23 cellular contexts compared by ENCODE assay signal in the genomic region with DNA sequence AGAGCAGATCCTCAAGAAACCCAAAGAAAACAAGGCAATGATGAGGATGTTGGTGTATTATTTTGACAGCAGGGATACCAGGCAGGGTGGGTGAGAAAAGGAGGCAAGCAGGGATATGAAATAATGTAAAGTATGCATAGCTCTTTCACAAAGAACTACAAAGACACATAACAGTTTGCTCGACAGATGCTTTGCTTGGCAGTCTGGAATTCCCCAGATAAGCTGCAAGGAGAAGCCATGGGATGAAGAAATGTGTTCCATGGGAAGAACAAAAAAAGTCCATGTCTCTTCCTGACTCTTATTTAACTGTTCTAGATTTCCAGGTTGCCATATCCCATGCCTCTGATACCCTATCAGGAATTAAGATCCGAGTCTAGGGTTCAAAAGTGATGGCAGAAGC.
"Had no signal": no experiment of that assay in that cellular context is flagged by ENCODE, and none has a peak within 500 bp of the region (broad histone marks: within the 10 kb centered on the region; RNA-seq: fewer than 3 reads in every experiment).

No MANE protein-coding gene starts in this region.

- H3K36me3 ChIP-seq: colonic mucosa, esophagus muscularis mucosa, gastroesophageal sphincter, heart left ventricle, ovary, prostate gland, thyroid gland had no signal

- ATAC-seq: gastroesophageal sphincter; heart left ventricle; left cardiac atrium; natural killer cell treated with Interleukin-12 subunit alpha and Interleukin-12 subunit beta and Interleukin-15 and Interleukin-18, amount 100 ng/mL, for 72 hours; stimulated activated naive CD8-positive, alpha-beta T cell treated with anti-CD3 and anti-CD28 coated beads, Interleukin-15, Interleukin-2, amounts not matched to agents 100 U/mL and 50 U/mL, for 24 hours had no signal

- H3K36me3 Mint-ChIP-seq: memory B cell; natural killer cell treated with Interleukin-12 subunit alpha and Interleukin-12 subunit beta and Interleukin-15 and Interleukin-18, amount 100 ng/mL, for 72 hours had no signal

- H3K4me1 ChIP-seq: colonic mucosa, prostate gland, thyroid gland had no signal

- H3K27ac ChIP-seq: colonic mucosa, esophagus muscularis mucosa, gastroesophageal sphincter, heart left ventricle, ovary, prostate gland, thyroid gland had no signal

- H3K27me3 Mint-ChIP-seq: brain, memory B cell had no signal

- H3K4me3 ChIP-seq: colonic mucosa, dorsolateral prefrontal cortex, esophagus muscularis mucosa, gastroesophageal sphincter, heart left ventricle, ovary, prostate gland, thyroid gland had no signal

- H3K4me1 Mint-ChIP-seq: brain, memory B cell had no signal

- H3K27me3 ChIP-seq: colonic mucosa, dorsolateral prefrontal cortex, esophagus muscularis mucosa, gastroesophageal sphincter, heart left ventricle, ovary, thyroid gland had no signal

- H3K9me3 ChIP-seq: colonic mucosa, esophagus muscularis mucosa, gastroesophageal sphincter, heart left ventricle, ovary, prostate gland, thyroid gland had no signal

- DNase-seq: activated CD4-positive, alpha-beta T cell treated with anti-CD3 and anti-CD28 coated beads for 4 hours; activated CD4-positive, alpha-beta T cell treated with anti-CD3 and anti-CD28 coated beads, Interleukin-2, amount 50 U/mL, for 48 hours; activated CD4-positive, CD25-positive, alpha-beta regulatory T cell; activated naive CD4-positive, alpha-beta T cell treated with anti-CD3 and anti-CD28 coated beads for 36 hours; activated T-cell treated with anti-CD3 and anti-CD28 coated beads, Interleukin-2, amount 50 U/mL, for 48 hours; central memory CD4-positive, alpha-beta T cell; colonic mucosa; dorsolateral prefrontal cortex; heart left ventricle; islet precursor cell; left cardiac atrium; ovary; stimulated activated CD4-positive, alpha-beta T cell treated with anti-CD3 and anti-CD28 coated beads, Interleukin-4, amount 100 ng/mL, for 1 hour; stimulated activated naive CD8-positive, alpha-beta T cell treated with anti-CD3 and anti-CD28 coated beads, Interleukin-15, Interleukin-2, amounts not matched to agents 100 U/mL and 50 U/mL, for 24 hours; substantia nigra; thyroid gland had no signal

- H3K4me3 Mint-ChIP-seq: activated naive CD4-positive, alpha-beta T cell treated with anti-CD3 and anti-CD28 coated beads for 36 hours; brain; memory B cell; natural killer cell treated with Interleukin-12 subunit alpha and Interleukin-12 subunit beta and Interleukin-15 and Interleukin-18, amount 100 ng/mL, for 72 hours; T-helper 1 cell treated with Interleukin-12 subunit alpha and Interleukin-12 subunit beta and Interleukin-4 antibody, amounts not matched to agents 30 μg/mL and 1 μg/mL, for 36 hours had no signal

- H3K9me3 Mint-ChIP-seq: activated naive CD4-positive, alpha-beta T cell treated with anti-CD3 and anti-CD28 coated beads for 36 hours; brain; memory B cell; natural killer cell treated with Interleukin-12 subunit alpha and Interleukin-12 subunit beta and Interleukin-15 and Interleukin-18, amount 100 ng/mL, for 72 hours; T-helper 1 cell treated with Interleukin-12 subunit alpha and Interleukin-12 subunit beta and Interleukin-4 antibody, amounts not matched to agents 30 μg/mL and 1 μg/mL, for 36 hours had no signal

- H3K27ac Mint-ChIP-seq: activated naive CD4-positive, alpha-beta T cell treated with anti-CD3 and anti-CD28 coated beads for 36 hours; memory B cell; natural killer cell treated with Interleukin-12 subunit alpha and Interleukin-12 subunit beta and Interleukin-15 and Interleukin-18, amount 100 ng/mL, for 72 hours; T-helper 1 cell treated with Interleukin-12 subunit alpha and Interleukin-12 subunit beta and Interleukin-4 antibody, amounts not matched to agents 30 μg/mL and 1 μg/mL, for 36 hours had no signal
